In genomic region chr1:95238304-95238703, GRCh38 we compare ENCODE assay signal across 18 cellular contexts.
"Had no signal": no experiment of that assay in that cellular context is flagged by ENCODE, and none has a peak within 500 bp of the region (broad histone marks: within the 10 kb centered on the region; RNA-seq: fewer than 3 reads in every experiment).

No MANE protein-coding gene starts in this region.

- H3K36me3 ChIP-seq: prostate gland had no signal

- ATAC-seq: heart left ventricle, left colon, left ventricle myocardium superior, sciatic nerve had no signal

- H3K4me1 ChIP-seq: parathyroid adenoma had no signal

- H3K27ac ChIP-seq: heart left ventricle, parathyroid adenoma, prostate gland, suprapubic skin, thyroid gland had no signal

- DNase-seq: dermis blood vessel endothelial cell; heart left ventricle; hippocampal formation; left colon; left ventricle myocardium superior; mesenchymal stem cell; naive B cell; nephron progenitor cell; retina; stimulated activated CD4-positive, alpha-beta T cell treated with anti-CD3 and anti-CD28 coated beads, Interleukin-2, amount 100 ng/mL, for 24 hours; stimulated activated naive CD4-positive, alpha-beta T cell treated with Interleukin-2 at 50 U/mL for 16 hours; thyroid gland had no signal

- H3K27me3 Mint-ChIP-seq: naive B cell, type B pancreatic cell had no signal

- H3K4me3 ChIP-seq: heart left ventricle, lung, prostate gland, suprapubic skin, thyroid gland had no signal

- H3K27me3 ChIP-seq: heart left ventricle, suprapubic skin, thyroid gland had no signal

- H3K4me3 Mint-ChIP-seq: nephron progenitor cell, type B pancreatic cell had no signal

- H3K9me3 ChIP-seq: prostate gland, suprapubic skin, thyroid gland had no signal

- H3K27ac Mint-ChIP-seq: nephron progenitor cell, type B pancreatic cell had no signal
